Comparison of ENCODE assay signal across 22 cellular contexts in genomic region chr1:31642897-31643296, GRCh38. TPM values are rescaled to one million over a fixed set of nuclear protein-coding genes. Genes with fewer than 3 reads are reported as not detected.
DNase-seq lines count a peak whose midpoint lies in the region; ATAC-seq and TF ChIP-seq lines count a peak whose summit lies in the region.
"Had no signal": no experiment of that assay in that cellular context is flagged by ENCODE, and none has a peak within 500 bp of the region (broad histone marks: within the 10 kb centered on the region; RNA-seq: fewer than 3 reads in every experiment).

No MANE protein-coding gene starts in this region.

- H2AFZ ChIP-seq in HCT116 (ENCODE audit: low read depth, low read length, poor library complexity, severe bottlenecking) = no peak overlapping the region

- H3K9me2 ChIP-seq in HCT116 (ENCODE audit: insufficient read depth) = no peaks in the 10 kb centered on the region

- CTCF ChIA-PET in HCT116 (lab: Charles Lee) (interaction anchor here (1.2 kb wide), 1 partner anchor 10 kb away, joined by 3 read pairs; no protein-coding TSS in a partner anchor), WTC11 (lab: Charles Lee) (interaction anchor here (0.7 to 6.0 kb wide), 8 partner anchors 10 to 146 kb away, joined by 3 to 31 read pairs (median 6); no protein-coding TSS in a partner anchor)

- H3K36me3 Mint-ChIP-seq in WTC11 = no peaks in the 10 kb centered on the region
- no peaks in the 10 kb centered on the region for H3K36me3 Mint-ChIP-seq in nephron (ENCODE audit: low read depth)

- H3K36me3 ChIP-seq in BLaER1 treated with 17β-estradiol and CSF1 and Interleukin-3, amounts not matched to agents 10 nM and 100 nM = peaks cover 0 to 29% (median 12%) of the 10 kb centered on the region in 11 experiments; a peak in 7 of 22 replicates
- H3K36me3 ChIP-seq in HCT116 (ENCODE audit: control insufficient read depth in 1 of 2, insufficient read depth in 2 of 2, low read length in 2 of 2) (no peaks in the 10 kb centered on the region), tibial artery (no peaks in the 10 kb centered on the region)
- H3K36me3 ChIP-seq: colonic mucosa, tibial nerve had no signal

- H3K9me3 ChIP-seq in BLaER1 treated with 17β-estradiol and CSF1 and Interleukin-3, amounts not matched to agents 10 nM and 100 nM (replicated peaks in 1 of 11) = no peaks in the 10 kb centered on the region
- H3K9me3 ChIP-seq in HCT116 (ENCODE audit: control insufficient read depth in 1 of 2, insufficient read depth in 1 of 2, low read depth in 1 of 2, low read length in 2 of 2) (no peaks in the 10 kb centered on the region), tibial artery (no peaks in the 10 kb centered on the region)
- H3K9me3 ChIP-seq: colonic mucosa, mucosa of descending colon, tibial nerve had no signal

- H3K4me3 ChIP-seq in BLaER1 treated with 17β-estradiol and CSF1 and Interleukin-3, amounts not matched to agents 10 nM and 100 nM = no peak overlapping the region
- no peak overlapping the region for H3K4me3 ChIP-seq in HCT116 (replicated peaks in 1 of 2; ENCODE audit: low read depth in 1 of 2, low read length in 2 of 2)
- H3K4me3 ChIP-seq in tibial artery = no peak overlapping the region
- H3K4me3 ChIP-seq: colonic mucosa, mucosa of descending colon had no signal

- H3K9ac ChIP-seq in BLaER1 treated with 17β-estradiol and CSF1 and Interleukin-3, amounts not matched to agents 10 nM and 100 nM = peak overlapping the region in 3 of 11 experiments; percentile 11 to 91 (median 29); a peak in 4 of 22 replicates
- H3K9ac ChIP-seq in HCT116 (ENCODE audit: low read length) = peak overlapping the region; percentile 97; the same call in 1 of the 2 replicates

- no peaks in the 10 kb centered on the region; the same call in 1 of the 2 replicates for H3K9me3 Mint-ChIP-seq in WTC11
- H3K9me3 Mint-ChIP-seq in nephron = no peaks in the 10 kb centered on the region
- H3K9me3 Mint-ChIP-seq: stimulated activated naive CD8-positive, alpha-beta T cell treated with anti-CD3 and anti-CD28 coated beads, Interleukin-15, amount 100 ng/mL, for 72 hours had no signal

- H3K27me3 Mint-ChIP-seq in WTC11 (ENCODE audit: low read depth) (no peaks in the 10 kb centered on the region; the same call in 1 of the 2 replicates), nephron (ENCODE audit: low read depth) (no peaks in the 10 kb centered on the region)
- H3K27me3 Mint-ChIP-seq: stimulated activated naive CD8-positive, alpha-beta T cell treated with anti-CD3 and anti-CD28 coated beads, Interleukin-15, amount 100 ng/mL, for 72 hours had no signal

- H4K20me1 ChIP-seq in BLaER1 treated with 17β-estradiol and CSF1 and Interleukin-3, amounts not matched to agents 10 nM and 100 nM = peaks cover 21 to 38% (median 28%) of the 10 kb centered on the region in 11 experiments; a peak in 19 of 22 replicates
- no peaks in the 10 kb centered on the region for H4K20me1 ChIP-seq in HCT116 (ENCODE audit: insufficient read depth)

- H3K4me1 Mint-ChIP-seq in WTC11 (peaks cover 19% of the 10 kb centered on the region), nephron (peaks cover 41% of the 10 kb centered on the region)

- no TSS peak for BruUV-seq in HCT116 (replicated peaks; lab: Mats Ljungman, UMichigan)

- TF ChIP-seq RAD21 in HCT116 (IDR thresholded peaks at IDR 0.05; ENCODE audit: low read depth) = no peak

- TF ChIP-seq CTCF in HCT116 (IDR thresholded peaks at IDR 0.05 in 2 of 3, conservative IDR thresholded peaks at IDR 0.05 in 1 of 3; ENCODE audit: borderline replicate concordance in 1 of 3, insufficient read depth in 1 of 3, low read depth in 2 of 3, low read length in 2 of 3) (no peak), WTC11 (IDR thresholded peaks at IDR 0.05) (no peak), nephron (IDR thresholded peaks at IDR 0.05; ENCODE audit: unreplicated experiment in 3 of 3) (no peak), tibial artery (IDR thresholded peaks at IDR 0.05) (no peak)

- H3K27ac ChIP-seq in BLaER1 treated with 17β-estradiol and CSF1 and Interleukin-3, amounts not matched to agents 10 nM and 100 nM = no peak overlapping the region
- H3K27ac ChIP-seq in HCT116 (ENCODE audit: low read depth, low read length) = no peak overlapping the region
- no peak overlapping the region for H3K27ac ChIP-seq in tibial artery
- H3K27ac ChIP-seq: colonic mucosa, HL-60 had no signal

- intact Hi-C loops in HCT116 (cut with micrococcal nuclease) = no loop called here
- intact Hi-C loops in tibial artery (cut with DNase I; ENCODE audit: low total_unique reads) = no loop called here

- RAD21 ChIA-PET in HCT116 (lab: Charles Lee; ENCODE audit: low non-redundant PET in 1 of 2, low total read pairs in 2 of 2, uncharacterized antibody in 2 of 2, unreplicated experiment in 2 of 2) = no interaction called here

- POLR2A ChIA-PET in HCT116 (lab: Charles Lee) (no interaction called here), WTC11 (lab: Charles Lee) (no interaction called here)

- peaks cover 51 to 66% (median 58%) of the 10 kb centered on the region in 10 experiments for H3K4me1 ChIP-seq in BLaER1 treated with 17β-estradiol and CSF1 and Interleukin-3, amounts not matched to agents 10 nM and 100 nM
- H3K4me1 ChIP-seq in HCT116 (ENCODE audit: control insufficient read depth in 1 of 2, insufficient read depth in 2 of 2, low read length in 2 of 2) = peaks cover 8 to 28% of the 10 kb centered on the region in 2 experiments; a peak in 3 of 4 replicates
- H3K4me1 ChIP-seq in tibial artery = peaks cover 0 to 88% (median 67%) of the 10 kb centered on the region in 4 donors

- peak overlapping the region in 6 of 11 experiments; percentile 83 to 98 (median 96); a peak in 10 of 22 replicates for H3K4me2 ChIP-seq in BLaER1 treated with 17β-estradiol and CSF1 and Interleukin-3, amounts not matched to agents 10 nM and 100 nM
- peak overlapping the region; percentile 83 for H3K4me2 ChIP-seq in HCT116 (ENCODE audit: low read length)

- H3K79me2 ChIP-seq in HCT116 (ENCODE audit: insufficient read depth, low read length) = peaks cover 56% of the 10 kb centered on the region

- H3K4me3 Mint-ChIP-seq in WTC11 = peak overlapping the region; percentile 12; the same call in 1 of the 2 replicates
- H3K4me3 Mint-ChIP-seq in nephron = peak overlapping the region; percentile 56 to 70 (median 62)

- ATAC-seq in HCT116 (no peak), WTC11 (no peak), GM21723 (IDR thresholded peaks at IDR 0.05; ENCODE audit: unreplicated experiment) (no peak), GM18907 (IDR thresholded peaks at IDR 0.05; ENCODE audit: unreplicated experiment) (no peak)
- ATAC-seq: mucosa of descending colon; stimulated activated naive CD8-positive, alpha-beta T cell treated with anti-CD3 and anti-CD28 coated beads, Interleukin-15, amount 100 ng/mL, for 72 hours had no signal

- no peak for DNase-seq in HCT116 (ENCODE audit: low read depth, low spot score)
- no peak for DNase-seq in WTC11 (ENCODE audit: low spot score)
- DNase-seq in tibial artery = no peak
- DNase-seq in T-helper 9 cell = no peak
- DNase-seq: activated naive CD4-positive, alpha-beta T cell treated with anti-CD3 and anti-CD28 coated beads, Interleukin-2, amount 50 U/mL, for 16 hours; colonic mucosa; DMS79 treated with DMSO at 0.1 percent for 48 hours; effector CD8-positive, alpha-beta T cell; mucosa of descending colon; NCI-H146; NCI-H510A; Right ventricle myocardium superior; stimulated activated naive CD8-positive, alpha-beta T cell treated with anti-CD3 and anti-CD28 coated beads, Interleukin-15, amount 100 ng/mL, for 72 hours had no signal

- peak overlapping the region; percentile 33; the same call in 1 of the 2 replicates for H3K27ac Mint-ChIP-seq in WTC11
- no peak overlapping the region for H3K27ac Mint-ChIP-seq in nephron

- no peak for TF ChIP-seq POLR2A in HCT116 (IDR thresholded peaks at IDR 0.05; ENCODE audit: borderline replicate concordance, extremely low read depth, insufficient read depth, insufficient read length)

- H3K27me3 ChIP-seq in BLaER1 treated with 17β-estradiol and CSF1 and Interleukin-3, amounts not matched to agents 10 nM and 100 nM = no peaks in the 10 kb centered on the region
- no peaks in the 10 kb centered on the region for H3K27me3 ChIP-seq in HCT116 (ENCODE audit: insufficient read depth, low read length)
- H3K27me3 ChIP-seq in tibial artery = no peaks in the 10 kb centered on the region
- H3K27me3 ChIP-seq: colonic mucosa, tibial nerve had no signal

TF ChIP-seq in HCT116, 20 proteins besides CTCF, POLR2A, EP300 and RAD21 (continues in another document):
- TF ChIP-seq ATF3 (IDR thresholded peaks at IDR 0.05) (no peak), SP1 (IDR thresholded peaks at IDR 0.05; ENCODE audit: low read depth) (no peak)

TF ChIP-seq in WTC11, 78 proteins besides CTCF, POLR2A, EP300 and RAD21 (continues in another document):
- TF ChIP-seq ZNF416 (CRISPR knock-in tag; IDR thresholded peaks at IDR 0.05) (no peak), ZNF671 (CRISPR knock-in tag; IDR thresholded peaks at IDR 0.05) (no peak), USF1 (CRISPR knock-in tag; IDR thresholded peaks at IDR 0.05) (no peak), RELA (CRISPR knock-in tag; IDR thresholded peaks at IDR 0.05; ENCODE audit: borderline replicate concordance) (no peak), CBFB (CRISPR knock-in tag; IDR thresholded peaks at IDR 0.05; ENCODE audit: low read depth) (no peak)

RNA-seq across cellular contexts. Expression of gene PEF1, which starts 1.8 kb away (rescaled TPM):
- total RNA-seq in HCT116 (2021; ENCODE audit: unreplicated experiment) = 37.6 TPM
- 46.3 and 47.9 TPM in 2 replicates for polyA plus RNA-seq in HCT116 (2012)
- total RNA-seq in WTC11 (2021) = 33.7 to 37.0 TPM (median 35.5 TPM) in 3 replicates

RNA-seq across cellular contexts. Expression of gene HCRTR1, which starts 25.4 kb away (rescaled TPM):
- total RNA-seq in HCT116 (2021; ENCODE audit: unreplicated experiment) (not detected), WTC11 (2021) (0.13 to 0.23 TPM (median 0.14 TPM) in 3 replicates)
- not detected in 2 replicates for polyA plus RNA-seq in HCT116 (2012)
- total RNA-seq: A673, colonic mucosa, LHCN-M2, mucosa of descending colon, skeletal muscle tissue had no signal
